In the genomic region with DNA sequence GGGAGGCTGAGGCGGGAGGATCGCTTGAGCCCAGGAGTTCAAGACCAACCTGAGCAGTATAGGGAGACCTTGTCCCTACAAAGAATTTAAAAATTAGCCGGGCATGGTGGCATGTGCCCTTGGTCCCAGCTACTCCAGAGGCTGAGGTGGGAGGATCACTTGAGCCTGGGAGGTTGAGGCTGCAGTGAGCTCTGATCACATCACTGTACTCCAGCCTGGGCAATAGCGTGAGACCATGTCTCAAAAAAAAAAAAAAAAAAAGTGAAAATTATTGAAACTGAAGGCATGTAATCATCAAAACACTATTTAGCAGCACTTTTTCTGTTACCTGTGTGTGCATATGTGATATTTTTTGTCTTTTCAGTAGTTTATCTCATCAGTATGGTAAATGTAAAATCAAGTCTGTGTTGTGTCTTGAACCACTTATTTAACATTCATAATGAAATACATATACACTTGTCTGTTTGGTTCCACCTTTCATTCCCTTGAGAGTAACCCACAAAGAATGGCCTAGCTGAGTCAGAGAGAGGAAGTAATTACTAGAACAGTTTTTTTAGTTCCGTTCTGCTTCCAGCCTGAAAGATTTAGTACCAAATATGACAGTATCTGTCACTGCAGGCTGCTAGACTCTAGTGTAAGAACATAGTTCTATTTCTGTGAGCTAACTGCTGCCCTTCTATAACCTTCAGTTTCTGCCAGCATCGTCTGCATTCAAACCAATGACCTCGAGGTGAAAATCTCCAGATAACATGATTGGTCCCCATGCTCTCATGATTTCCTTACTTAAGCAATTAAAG, we compare ENCODE assay signal across 9 cellular contexts.
DNase-seq lines count a peak whose midpoint lies in the region; ATAC-seq and TF ChIP-seq lines count a peak whose summit lies in the region.
"Had no signal": no experiment of that assay in that cellular context is flagged by ENCODE, and none has a peak within 500 bp of the region (broad histone marks: within the 10 kb centered on the region; RNA-seq: fewer than 3 reads in every experiment).

No MANE protein-coding gene starts in this region.

- H3K27me3 ChIP-seq in ACC112 (ENCODE audit: insufficient read depth, low read length) (no peaks in the 10 kb centered on the region), RWPE2 (ENCODE audit: insufficient read depth, poor library complexity, severe bottlenecking) (no peaks in the 10 kb centered on the region)

- H3K9me3 Mint-ChIP-seq in naive thymus-derived CD8-positive, alpha-beta T cell, result no peaks in the 10 kb centered on the region
- H3K9me3 Mint-ChIP-seq: dendritic cell treated with granulocyte-macrophage colony-stimulating factor and Interleukin-4, amounts not matched to agents 40 ng/mL and 50 ng/mL, for 4 days had no signal

- DNase-seq in RWPE2 (ENCODE audit: low spot score) (no peak), glomerular visceral epithelial cell (ENCODE audit: extremely low spot score) (peak; percentile 26), iPS-NIHi11 (ENCODE audit: low spot score) (no peak)
- no peak for DNase-seq in activated effector memory CD4-positive, alpha-beta T cell treated with Interleukin-2 at 50 U/mL for 16 hours
- no peak for DNase-seq in naive thymus-derived CD8-positive, alpha-beta T cell

- H3K79me2 ChIP-seq in ACC112 (ENCODE audit: control insufficient read depth, insufficient read depth, low read length, unreplicated experiment), result peaks cover 5% of the 10 kb centered on the region

- H3K4me3 ChIP-seq in ACC112 (ENCODE audit: low read depth, low read length) (no peak overlapping the region), RWPE2 (ENCODE audit: severe bottlenecking) (no peak overlapping the region)

- H3K4me3 Mint-ChIP-seq in naive thymus-derived CD8-positive, alpha-beta T cell, result no peak overlapping the region
- H3K4me3 Mint-ChIP-seq: dendritic cell treated with granulocyte-macrophage colony-stimulating factor and Interleukin-4, amounts not matched to agents 40 ng/mL and 50 ng/mL, for 4 days had no signal

- POLR2A ChIA-PET in naive thymus-derived CD8-positive, alpha-beta T cell (lab: Charles Lee), result interaction anchor here (0.7 kb wide), 1 partner anchor 706 kb away, joined by 3 read pairs; no protein-coding TSS in a partner anchor

- peaks cover 4% of the 10 kb centered on the region; the same call in 1 of the 2 replicates for H3K36me3 ChIP-seq in ACC112 (ENCODE audit: insufficient read depth, low read length)
- H3K36me3 ChIP-seq in RWPE2 (ENCODE audit: low read depth), result peaks cover 13% of the 10 kb centered on the region

- H3K9me3 ChIP-seq in RWPE2 (ENCODE audit: severe bottlenecking), result no peaks in the 10 kb centered on the region

- H2AFZ ChIP-seq in ACC112 (ENCODE audit: low read length, unreplicated experiment), result peak overlapping the region; percentile 30

- H3K27me3 Mint-ChIP-seq in naive thymus-derived CD8-positive, alpha-beta T cell, result no peaks in the 10 kb centered on the region
- H3K27me3 Mint-ChIP-seq: dendritic cell treated with granulocyte-macrophage colony-stimulating factor and Interleukin-4, amounts not matched to agents 40 ng/mL and 50 ng/mL, for 4 days had no signal

- peaks cover 11% of the 10 kb centered on the region for H3K4me1 ChIP-seq in ACC112 (ENCODE audit: control insufficient read depth, insufficient read depth, low read length, unreplicated experiment)
- no peaks in the 10 kb centered on the region for H3K4me1 ChIP-seq in RWPE2 (ENCODE audit: insufficient read depth, poor library complexity, severe bottlenecking)

- H3K36me3 Mint-ChIP-seq in naive thymus-derived CD8-positive, alpha-beta T cell, result peaks cover 0 to 9% (median 2%) of the 10 kb centered on the region in 3 donors

- peak; percentile 97 for ATAC-seq in GM18907 (IDR thresholded peaks at IDR 0.05; ENCODE audit: unreplicated experiment)
- ATAC-seq in HG03060 (IDR thresholded peaks at IDR 0.05; ENCODE audit: low read depth, unreplicated experiment), result peak; percentile 97
- ATAC-seq in RWPE2 (ENCODE audit: low read depth), result peak; percentile 51; the same call in 1 of the 3 replicates
- no peak for ATAC-seq in naive thymus-derived CD8-positive, alpha-beta T cell

- peak overlapping the region in 2 of 10 donors; percentile 1 to 66 for H3K27ac Mint-ChIP-seq in naive thymus-derived CD8-positive, alpha-beta T cell
- H3K27ac Mint-ChIP-seq: dendritic cell treated with granulocyte-macrophage colony-stimulating factor and Interleukin-4, amounts not matched to agents 40 ng/mL and 50 ng/mL, for 4 days had no signal

- TF ChIP-seq CTCF in RWPE2 (IDR thresholded peaks at IDR 0.05; ENCODE audit: poor library complexity, severe bottlenecking), result no peak

- H3K27ac ChIP-seq in ACC112 (ENCODE audit: low read depth, low read length), result 0 out of 2 replicates have a peak overlapping the region, but pooled peaks have one; percentile 12
- H3K27ac ChIP-seq in RWPE2 (ENCODE audit: poor library complexity, severe bottlenecking), result no peak overlapping the region

- peaks cover 0 to 7% (median 0%) of the 10 kb centered on the region in 4 donors for H3K4me1 Mint-ChIP-seq in naive thymus-derived CD8-positive, alpha-beta T cell

Comparison
In these comparisons a context has a peak if more than half of its experiments do, and no peak if none do; other contexts are left out.
1. ATAC-seq: peak in GM18907 (single experiment), HG03060 (single experiment) and RWPE2 (single experiment); none in naive thymus-derived CD8-positive, alpha-beta T cell (0 of 2).